Comparison of ENCODE assay signal across 8 cellular contexts in genomic region chr19:9792191-9793050, GRCh38. TPM values are rescaled to one million over a fixed set of nuclear protein-coding genes. Genes with fewer than 3 reads are reported as not detected.
DNase-seq lines count a peak whose midpoint lies in the region; ATAC-seq, FAIRE-seq and TF ChIP-seq lines count a peak whose summit lies in the region.

No MANE protein-coding gene starts in this region.

- DNase-seq in D721Med (ENCODE audit: insufficient read length, low spot score) (peak; percentile 64), NCI-H460 (ENCODE audit: extremely low read depth, low read depth) (peak; percentile 43), cerebellum (ENCODE audit: low spot score) (peak; percentile 92), islet precursor cell (peak; percentile 99), smooth muscle cell of the brain vasculature (ENCODE audit: low read depth, low spot score) (peak; percentile 86)
- DNase-seq in activated CD4-positive, alpha-beta T cell treated with anti-CD3 and anti-CD28 coated beads for 4 hours: peak; percentile 97 to 98

- ATAC-seq in HG02885 (IDR thresholded peaks at IDR 0.05; ENCODE audit: poor library complexity, unreplicated experiment): peak; percentile 54
- ATAC-seq in GM21786 (IDR thresholded peaks at IDR 0.05; ENCODE audit: unreplicated experiment): no peak

- no peak for FAIRE-seq in D721Med (lab: Jason Lieb, UNC)

- TF ChIP-seq CTCF in D721Med (IDR thresholded peaks at IDR 0.05; ENCODE audit: insufficient read depth, missing control alignments): no peak

RNA-seq across cellular contexts. Expression of gene ZNF846, which starts 23.9 kb away (rescaled TPM):
- total RNA-seq in NCI-H460 (2014; rRNA removed; shearing (Covaris generic)): 1.7 and 2.6 TPM in 2 replicates
- polyA plus RNA-seq in NCI-H460 (2014; cell fraction: nucleus; rRNA removed): 1.3 and 4.5 TPM in 2 replicates
- 41.1 TPM for total RNA-seq in cerebellum

RNA-seq across cellular contexts. Expression of gene FBXL12, which starts 26.5 kb away (rescaled TPM):
- 13.9 and 14.4 TPM in 2 replicates for total RNA-seq in NCI-H460 (2014; rRNA removed; shearing (Covaris generic))
- 28.6 and 44.8 TPM in 2 replicates for polyA plus RNA-seq in NCI-H460 (2014; cell fraction: nucleus; rRNA removed)
- 12.0 TPM for total RNA-seq in cerebellum

RNA-seq across cellular contexts. Expression of gene UBL5, which starts 35.3 kb away (rescaled TPM):
- total RNA-seq in NCI-H460 (2014; rRNA removed; shearing (Covaris generic)): 150 and 160 TPM in 2 replicates
- 629 and 3,381 TPM in 2 replicates for polyA plus RNA-seq in NCI-H460 (2014; cell fraction: nucleus; rRNA removed)
- 76.4 TPM for total RNA-seq in cerebellum

RNA-seq across cellular contexts. Expression of gene PIN1, which starts 42.7 kb away (rescaled TPM):
- 64.6 and 79.5 TPM in 2 replicates for total RNA-seq in NCI-H460 (2014; rRNA removed; shearing (Covaris generic))
- polyA plus RNA-seq in NCI-H460 (2014; cell fraction: nucleus; rRNA removed): 128 and 135 TPM in 2 replicates
- 50.4 TPM for total RNA-seq in cerebellum

Comparison
In these comparisons a context has a peak if more than half of its experiments do, and no peak if none do; other contexts are left out.
1. DNase-seq: peak in every context shown above with its lines; median percentile 99 in islet precursor cell; 98 in activated CD4-positive, alpha-beta T cell treated with anti-CD3 and anti-CD28 coated beads for 4 hours; 92 in cerebellum; 86 in smooth muscle cell of the brain vasculature; 64 in D721Med; 43 in NCI-H460.
2. RNA of gene ZNF846, which starts 23.9 kb away (total RNA-seq): 41.1 TPM in cerebellum (single experiment); 1.7 to 2.6 TPM in NCI-H460; every median in the first group is over 10 times any median in the second.